In genomic region chr2:168468354-168468753, GRCh38 we compare ENCODE assay signal across 18 cellular contexts. TPM values are rescaled to one million over a fixed set of nuclear protein-coding genes. Genes with fewer than 3 reads are reported as not detected.
DNase-seq lines count a peak whose midpoint lies in the region; ATAC-seq, FAIRE-seq and TF ChIP-seq lines count a peak whose summit lies in the region.
"Had no signal": no experiment of that assay in that cellular context is flagged by ENCODE, and none has a peak within 500 bp of the region (broad histone marks: within the 10 kb centered on the region; RNA-seq: fewer than 3 reads in every experiment).

No MANE protein-coding gene starts in this region.

- no peak for TF ChIP-seq CTCF in GM12865 (IDR thresholded peaks at IDR 0.05; ENCODE audit: insufficient read depth, low read depth, low read length, missing control alignments)
- TF ChIP-seq CTCF in LNCaP clone FGC (IDR thresholded peaks at IDR 0.05; ENCODE audit: control insufficient read depth, extremely low read depth, insufficient read depth) = no peak
- no peak for TF ChIP-seq CTCF in neutrophil (IDR thresholded peaks at IDR 0.05)

- H3K27ac ChIP-seq in neutrophil = peak overlapping the region; percentile 43

- H3K4me3 ChIP-seq in GM12865 (ENCODE audit: low read depth, low read length) (no peak overlapping the region), LNCaP clone FGC (ENCODE audit: low read depth, low read length) (peak overlapping the region; percentile 3; the same call in 1 of the 2 replicates), neutrophil (ENCODE audit: low read depth in 1 of 2, low read length in 1 of 2) (no peak overlapping the region)

- H3K9me3 ChIP-seq in neutrophil = no peaks in the 10 kb centered on the region
- H3K9me3 ChIP-seq: SK-N-SH had no signal

- peak; percentile 76 for ATAC-seq in esophagus mucosa
- ATAC-seq: Panc1 had no signal

- peaks cover 31 to 40% of the 10 kb centered on the region in 2 experiments for H3K4me1 ChIP-seq in neutrophil (ENCODE audit: control insufficient read depth in 1 of 2, insufficient read depth in 1 of 2, low read depth in 1 of 2, low read length in 1 of 2)

- no peaks in the 10 kb centered on the region for H3K27me3 ChIP-seq in neutrophil

- H3K36me3 ChIP-seq in neutrophil = no peaks in the 10 kb centered on the region

- no peak for FAIRE-seq in RCC 7860 (lab: Jason Lieb, UNC)

- DNase-seq in GM12865 (ENCODE audit: low read depth) (peak; percentile 19), LNCaP clone FGC (ENCODE audit: low read depth) (no peak), RCC 7860 (ENCODE audit: low spot score) (no peak), germinal center (ENCODE audit: low spot score) (no peak), T-helper 9 cell (no peak)
- DNase-seq: C1 segment of cervical spinal cord, DMS153, HCEC 1CT, KG1, MM.1S, NCI-H187 treated with DMSO at 0.1 percent for 48 hours, NCI-H446 treated with DMSO at 0.1 percent for 48 hours, NCI-H748 treated with DMSO at 0.1 percent for 48 hours, Right ventricle myocardium superior, SK-N-SH had no signal

RNA-seq across cellular contexts. Expression of gene CERS6, which starts 12.3 kb away (rescaled TPM):
- 14.8 TPM for total RNA-seq in esophagus mucosa
